ENCODE assay signal across 36 cellular contexts in the genomic region with DNA sequence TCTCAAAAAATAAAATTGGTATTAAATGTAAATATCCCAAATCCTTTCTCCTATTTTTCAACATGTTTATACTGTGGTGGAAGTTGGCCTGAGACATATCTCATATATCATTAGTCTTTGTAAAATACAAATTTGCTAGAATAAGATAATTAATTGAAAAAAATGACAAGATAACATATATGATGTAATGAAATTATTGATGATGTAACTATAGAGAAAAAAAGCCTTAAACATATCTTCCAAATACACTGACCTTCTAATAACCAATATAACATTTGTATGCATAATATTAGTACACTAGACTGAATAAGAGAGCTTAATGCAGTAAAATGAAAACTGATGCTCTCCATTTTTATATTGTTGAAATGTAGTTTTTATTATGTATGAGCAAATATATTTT.
DNase-seq lines count a peak whose midpoint lies in the region; ATAC-seq, FAIRE-seq and TF ChIP-seq lines count a peak whose summit lies in the region.
"Had no signal": no experiment of that assay in that cellular context is flagged by ENCODE, and none has a peak within 500 bp of the region (broad histone marks: within the 10 kb centered on the region; RNA-seq: fewer than 3 reads in every experiment).

No MANE protein-coding gene starts in this region.

- CTCF ChIA-PET in HepG2 (lab: Yijun Ruan, JAX; ENCODE audit: low intra/inter-chr PET ratio, low total read pairs) (no interaction called here), HEK293 (lab: Yijun Ruan, JAX) (no interaction called here), PC-3 (lab: Charles Lee) (interaction anchor here (0.5 kb wide), 1 partner anchor 541 kb away, joined by 3 read pairs; no protein-coding TSS in a partner anchor), K562 (lab: Yijun Ruan, JAX; ENCODE audit: low intra/inter-chr PET ratio) (interaction anchor here (0.7 kb wide), 1 partner anchor 38 kb away, joined by 3 read pairs; no protein-coding TSS in a partner anchor), Caco-2 (lab: Charles Lee) (no interaction called here)

- H3F3A ChIP-seq in PC-3 (ENCODE audit: low read length, unreplicated experiment) = no peaks in the 10 kb centered on the region

- TF ChIP-seq EP300 in HepG2 (IDR thresholded peaks at IDR 0.05; ENCODE audit: low read depth in 2 of 2, low read length in 2 of 2) = no peak
- TF ChIP-seq EP300 in HepG2 (CRISPR knock-in tag; IDR thresholded peaks at IDR 0.05; ENCODE audit: borderline replicate concordance) = no peak
- no peak for TF ChIP-seq EP300 in K562 (IDR thresholded peaks at IDR 0.05; ENCODE audit: low read length)

- TF ChIP-seq CTCF in HepG2 (CRISPR knock-in tag; IDR thresholded peaks at IDR 0.05) (no peak), right lobe of liver (IDR thresholded peaks at IDR 0.05) (no peak), HEK293 (tag by site-specific recombination; IDR thresholded peaks at IDR 0.05) (no peak), PC-3 (conservative IDR thresholded peaks at IDR 0.05; ENCODE audit: low read depth, low read length) (no peak), K562 (IDR thresholded peaks at IDR 0.05 in 2 of 3, conservative IDR thresholded peaks at IDR 0.05 in 1 of 3; ENCODE audit: insufficient read depth in 2 of 3, low read depth in 1 of 3, low read length in 3 of 3) (no peak), type B pancreatic cell (conservative IDR thresholded peaks at IDR 0.05) (no peak), Caco-2 (IDR thresholded peaks at IDR 0.05; ENCODE audit: insufficient read depth in 1 of 2, low read depth in 1 of 2, low read length in 1 of 2, severe bottlenecking in 1 of 2, unreplicated experiment in 1 of 2) (no peak)

- H3K36me3 Mint-ChIP-seq in type B pancreatic cell = no peaks in the 10 kb centered on the region
- H3K36me3 Mint-ChIP-seq in Caco-2 (ENCODE audit: insufficient read depth, unreplicated experiment) = no peaks in the 10 kb centered on the region
- H3K36me3 Mint-ChIP-seq: CD14-positive monocyte; CD4-positive, alpha-beta memory T cell; CD4-positive, CD25-positive, alpha-beta regulatory T cell; CD8-positive, alpha-beta memory T cell; CD8-positive, alpha-beta T cell had no signal

- H3K36me3 ChIP-seq in HepG2 (replicated peaks in 1 of 2; ENCODE audit: control insufficient read depth in 1 of 2, insufficient read depth in 2 of 2, low read length in 2 of 2) (no peaks in the 10 kb centered on the region), right lobe of liver (no peaks in the 10 kb centered on the region), HEK293 (ENCODE audit: control insufficient read depth in 2 of 2, insufficient read depth in 1 of 2, low read length in 2 of 2) (no peaks in the 10 kb centered on the region), PC-3 (ENCODE audit: low read depth, low read length) (no peaks in the 10 kb centered on the region), K562 (ENCODE audit: control insufficient read depth, insufficient read depth, low read length) (no peaks in the 10 kb centered on the region), Caco-2 (ENCODE audit: control insufficient read depth, insufficient read depth, low read length) (no peaks in the 10 kb centered on the region)
- H3K36me3 ChIP-seq: BE2C; BLaER1; BLaER1 treated with 17β-estradiol and CSF1 and Interleukin-3, amounts not matched to agents 10 nM and 100 nM had no signal

- H3K27me3 ChIP-seq in HepG2 (ENCODE audit: control insufficient read depth in 1 of 2, insufficient read depth in 2 of 2, low read length in 2 of 2) = no peaks in the 10 kb centered on the region
- H3K27me3 ChIP-seq in right lobe of liver = no peaks in the 10 kb centered on the region
- H3K27me3 ChIP-seq in PC-3 (ENCODE audit: low read length) = no peaks in the 10 kb centered on the region
- H3K27me3 ChIP-seq in K562 (ENCODE audit: control insufficient read depth in 2 of 2, insufficient read depth in 2 of 2, low read length in 2 of 2) = no peaks in the 10 kb centered on the region
- H3K27me3 ChIP-seq in Caco-2 (replicated peaks; ENCODE audit: control insufficient read depth, insufficient read depth, low read length) = no peaks in the 10 kb centered on the region
- H3K27me3 ChIP-seq: BE2C; BLaER1; BLaER1 treated with 17β-estradiol and CSF1 and Interleukin-3, amounts not matched to agents 10 nM and 100 nM had no signal

- H3K9ac ChIP-seq in HepG2 (ENCODE audit: insufficient read depth, low read depth, low read length) = no peak overlapping the region
- H3K9ac ChIP-seq in PC-3 (ENCODE audit: low read length) = no peak overlapping the region
- no peak overlapping the region for H3K9ac ChIP-seq in K562 (ENCODE audit: insufficient read depth in 1 of 2, low read depth in 2 of 2, low read length in 2 of 2)
- H3K9ac ChIP-seq: BLaER1; BLaER1 treated with 17β-estradiol and CSF1 and Interleukin-3, amounts not matched to agents 10 nM and 100 nM had no signal

- H3K4me2 ChIP-seq in HepG2 (ENCODE audit: low read depth, low read length) (no peak overlapping the region), PC-3 (ENCODE audit: low read length) (no peak overlapping the region), K562 (ENCODE audit: insufficient read depth, low read length) (no peak overlapping the region)
- H3K4me2 ChIP-seq: A549; BLaER1; BLaER1 treated with 17β-estradiol and CSF1 and Interleukin-3, amounts not matched to agents 10 nM and 100 nM had no signal

- no peaks in the 10 kb centered on the region for H3K4me1 ChIP-seq in HepG2 (ENCODE audit: insufficient read depth, low read length)
- H3K4me1 ChIP-seq in right lobe of liver = no peaks in the 10 kb centered on the region
- H3K4me1 ChIP-seq in HEK293 (ENCODE audit: control insufficient read depth, insufficient read depth, low read length) = no peaks in the 10 kb centered on the region
- H3K4me1 ChIP-seq in PC-3 (ENCODE audit: insufficient read depth, low read length) = peaks cover 10% of the 10 kb centered on the region
- no peaks in the 10 kb centered on the region for H3K4me1 ChIP-seq in K562 (replicated peaks in 1 of 2; ENCODE audit: control insufficient read depth in 2 of 2, insufficient read depth in 2 of 2, low read length in 2 of 2)
- H3K4me1 ChIP-seq in Caco-2 = no peaks in the 10 kb centered on the region
- H3K4me1 ChIP-seq: A549; BE2C; BLaER1; BLaER1 treated with 17β-estradiol and CSF1 and Interleukin-3, amounts not matched to agents 10 nM and 100 nM had no signal

- H3K27ac Mint-ChIP-seq in type B pancreatic cell (no peak overlapping the region), Caco-2 (ENCODE audit: unreplicated experiment) (no peak overlapping the region)
- H3K27ac Mint-ChIP-seq: B cell; CD14-positive monocyte; CD4-positive, alpha-beta memory T cell; CD4-positive, alpha-beta T cell; CD4-positive, CD25-positive, alpha-beta regulatory T cell; CD8-positive, alpha-beta memory T cell; CD8-positive, alpha-beta T cell had no signal

- H3K9me3 Mint-ChIP-seq in type B pancreatic cell = no peaks in the 10 kb centered on the region
- no peaks in the 10 kb centered on the region for H3K9me3 Mint-ChIP-seq in Caco-2 (ENCODE audit: unreplicated experiment)
- H3K9me3 Mint-ChIP-seq: CD14-positive monocyte; CD4-positive, alpha-beta T cell; CD8-positive, alpha-beta memory T cell; CD8-positive, alpha-beta T cell had no signal

- H2AFZ ChIP-seq in HepG2 (ENCODE audit: low read length) (no peak overlapping the region), PC-3 (ENCODE audit: low read length) (no peak overlapping the region), K562 (ENCODE audit: low read depth, low read length) (no peak overlapping the region)

- DNase-seq in HepG2 (ENCODE audit: low spot score) (no peak), right lobe of liver (no peak), PC-3 (no peak), K562 (ENCODE audit: extremely low read depth in 1 of 4, low spot score in 3 of 4) (no peak), type B pancreatic cell (ENCODE audit: extremely low spot score, unreplicated experiment) (no peak), Caco-2 (no peak)
- DNase-seq: 8988T; ACHN; AML-193; BE2C; C1 segment of cervical spinal cord; Calu3; CD4-positive, alpha-beta memory T cell; CD4-positive, alpha-beta T cell; CD4-positive, CD25-positive, alpha-beta regulatory T cell; CD8-positive, alpha-beta memory T cell; CD8-positive, alpha-beta T cell; COR-L47; DMS 273 treated with DMSO at 0.1 percent for 48 hours; DMS153; DMS53; DMS79; DMS79 treated with DMSO at 0.1 percent for 48 hours; DND-41; EL had no signal

- no peak overlapping the region for H3K4me3 ChIP-seq in HepG2 (replicated peaks in 1 of 3; ENCODE audit: insufficient read depth in 1 of 3, low read depth in 2 of 3, low read length in 3 of 3)
- H3K4me3 ChIP-seq in right lobe of liver = no peak overlapping the region
- H3K4me3 ChIP-seq in HEK293 (ENCODE audit: low read depth, low read length) = no peak overlapping the region
- no peak overlapping the region for H3K4me3 ChIP-seq in PC-3 (ENCODE audit: low read length)
- H3K4me3 ChIP-seq in K562 = no peak overlapping the region
- H3K4me3 ChIP-seq in Caco-2 (ENCODE audit: low read depth, low read length) = no peak overlapping the region
- H3K4me3 ChIP-seq: A549; BLaER1; BLaER1 treated with 17β-estradiol and CSF1 and Interleukin-3, amounts not matched to agents 10 nM and 100 nM had no signal

- FAIRE-seq in HepG2 (lab: Jason Lieb, UNC) = no peak
- no peak for FAIRE-seq in K562 (lab: Jason Lieb, UNC)
- FAIRE-seq: A204.1, A549, D721Med had no signal

- H4K20me1 ChIP-seq in HepG2 (ENCODE audit: insufficient read depth, low read length) (no peaks in the 10 kb centered on the region), PC-3 (ENCODE audit: low read length) (no peaks in the 10 kb centered on the region), K562 (replicated peaks; ENCODE audit: control insufficient read depth, insufficient read depth, low read length) (no peaks in the 10 kb centered on the region)
- H4K20me1 ChIP-seq: BLaER1; BLaER1 treated with 17β-estradiol and CSF1 and Interleukin-3, amounts not matched to agents 10 nM and 100 nM had no signal

- H3K4me1 Mint-ChIP-seq in type B pancreatic cell (ENCODE audit: unreplicated experiment) (no peaks in the 10 kb centered on the region), Caco-2 (ENCODE audit: low read depth, unreplicated experiment) (no peaks in the 10 kb centered on the region)
- H3K4me1 Mint-ChIP-seq: B cell; CD14-positive monocyte; CD4-positive, alpha-beta memory T cell; CD4-positive, CD25-positive, alpha-beta regulatory T cell; CD8-positive, alpha-beta memory T cell had no signal

- TF ChIP-seq RAD21 in HepG2 (CRISPR knock-in tag; IDR thresholded peaks at IDR 0.05) (no peak), K562 (CRISPR knock-in tag; conservative IDR thresholded peaks at IDR 0.05 in 1 of 2, IDR thresholded peaks at IDR 0.05 in 1 of 2) (no peak)

- no peak for TF ChIP-seq POLR2A in HepG2 (IDR thresholded peaks at IDR 0.05; ENCODE audit: insufficient read depth in 1 of 2, low read depth in 2 of 2, low read length in 2 of 2)
- TF ChIP-seq POLR2A in right lobe of liver (IDR thresholded peaks at IDR 0.05) = no peak
- no peak for TF ChIP-seq POLR2A in K562 (conservative IDR thresholded peaks at IDR 0.05)

- no peaks in the 10 kb centered on the region for H3K9me2 ChIP-seq in PC-3 (replicated peaks; ENCODE audit: low read length)

- no peaks in the 10 kb centered on the region for H3K27me3 Mint-ChIP-seq in type B pancreatic cell
- no peaks in the 10 kb centered on the region for H3K27me3 Mint-ChIP-seq in Caco-2 (ENCODE audit: insufficient read depth, unreplicated experiment)
- H3K27me3 Mint-ChIP-seq: B cell; CD4-positive, alpha-beta memory T cell; CD4-positive, alpha-beta T cell; CD4-positive, CD25-positive, alpha-beta regulatory T cell; CD8-positive, alpha-beta memory T cell had no signal

- POLR2A ChIA-PET in HepG2 (lab: Yijun Ruan, JAX) (no interaction called here), HEK293 (lab: Yijun Ruan, JAX) (no interaction called here), PC-3 (lab: Charles Lee; ENCODE audit: unreplicated experiment) (no interaction called here), K562 (lab: Yijun Ruan, JAX) (no interaction called here), Caco-2 (lab: Charles Lee) (no interaction called here)

- no peaks in the 10 kb centered on the region for H3K79me2 ChIP-seq in HepG2 (ENCODE audit: insufficient read depth, low read length)
- H3K79me2 ChIP-seq in PC-3 (ENCODE audit: low read length) = no peaks in the 10 kb centered on the region
- no peaks in the 10 kb centered on the region for H3K79me2 ChIP-seq in K562 (ENCODE audit: control insufficient read depth, insufficient read depth, low read length)

- in situ Hi-C loops in HepG2 (cut with HindIII; ENCODE audit: extremely low pct_ligation_motif_present, low pct_unique_long_range_greater_than_20kb) (no loop called here), K562 (cut with MboI) (no loop called here)

- H3K27ac ChIP-seq in HepG2 (ENCODE audit: extremely low read length, insufficient read depth, low read length) (no peak overlapping the region), right lobe of liver (no peak overlapping the region), HEK293 (ENCODE audit: extremely low read depth, low read depth, low read length) (no peak overlapping the region), PC-3 (ENCODE audit: low read length) (no peak overlapping the region), K562 (ENCODE audit: extremely low read depth, low read depth, low read length) (no peak overlapping the region)
- H3K27ac ChIP-seq: 22Rv1; A549; BLaER1; BLaER1 treated with 17β-estradiol and CSF1 and Interleukin-3, amounts not matched to agents 10 nM and 100 nM; C4-2B had no signal

- H3K9me1 ChIP-seq in K562 (ENCODE audit: control insufficient read depth, insufficient read depth, low read length) = no peaks in the 10 kb centered on the region

- intact Hi-C loops in HepG2 (cut with micrococcal nuclease; ENCODE audit: unreplicated experiment) = no loop called here
- intact Hi-C loops in right lobe of liver (cut with DNase I) = no loop called here
- intact Hi-C loops in PC-3 (cut with micrococcal nuclease) = no loop called here
- intact Hi-C loops in K562 (cut with micrococcal nuclease) = no loop called here
- intact Hi-C loops in Caco-2 (cut with micrococcal nuclease; ENCODE audit: unreplicated experiment) = no loop called here

- no peak overlapping the region for H3K4me3 Mint-ChIP-seq in type B pancreatic cell
- H3K4me3 Mint-ChIP-seq in Caco-2 (ENCODE audit: unreplicated experiment) = no peak overlapping the region
- H3K4me3 Mint-ChIP-seq: B cell; CD14-positive monocyte; CD4-positive, alpha-beta memory T cell; CD4-positive, alpha-beta T cell; CD4-positive, CD25-positive, alpha-beta regulatory T cell; CD8-positive, alpha-beta memory T cell; CD8-positive, alpha-beta T cell had no signal

- H3K9me3 ChIP-seq in HepG2 (ENCODE audit: low read length) = no peaks in the 10 kb centered on the region
- no peaks in the 10 kb centered on the region for H3K9me3 ChIP-seq in right lobe of liver
- no peaks in the 10 kb centered on the region for H3K9me3 ChIP-seq in HEK293 (ENCODE audit: control insufficient read depth, insufficient read depth, low read depth, low read length)
- no peaks in the 10 kb centered on the region for H3K9me3 ChIP-seq in PC-3 (ENCODE audit: low read length)
- H3K9me3 ChIP-seq in K562 (replicated peaks; ENCODE audit: control insufficient read depth, insufficient read depth, low read depth, low read length) = peaks cover 2% of the 10 kb centered on the region
- no peaks in the 10 kb centered on the region for H3K9me3 ChIP-seq in Caco-2
- H3K9me3 ChIP-seq: A549; BE2C; BLaER1; BLaER1 treated with 17β-estradiol and CSF1 and Interleukin-3, amounts not matched to agents 10 nM and 100 nM had no signal

- BruUV-seq in HepG2 (replicated peaks; lab: Mats Ljungman, UMichigan) (no TSS peak), PC-3 (replicated peaks; lab: Mats Ljungman, UMichigan) (no TSS peak), K562 (replicated peaks; lab: Mats Ljungman, UMichigan) (no TSS peak), Caco-2 (replicated peaks; lab: Mats Ljungman, UMichigan) (no TSS peak)

- ATAC-seq in HepG2 (no peak), right lobe of liver (no peak), PC-3 (peak; percentile 21), K562 (no peak), GM18909 (IDR thresholded peaks at IDR 0.05; ENCODE audit: poor library complexity, unreplicated experiment) (no peak)
- ATAC-seq: A549; CD8-positive, alpha-beta T cell had no signal

Comparison
In these comparisons a context has a peak if more than half of its experiments do, and no peak if none do; other contexts are left out.
1. CTCF ChIA-PET loops: an anchor here in PC-3 (0.5 kb wide) and K562 (0.7 kb wide); none called in HepG2, HEK293 and Caco-2.